11 cellular contexts compared by ENCODE assay signal in genomic region chr19:10878253-10878652, GRCh38. TPM values are rescaled to one million over a fixed set of nuclear protein-coding genes. Genes with fewer than 3 reads are reported as not detected.
DNase-seq lines count a peak whose midpoint lies in the region; ATAC-seq and FAIRE-seq lines count a peak whose summit lies in the region.
"Had no signal": no experiment of that assay in that cellular context is flagged by ENCODE, and none has a peak within 500 bp of the region (broad histone marks: within the 10 kb centered on the region; RNA-seq: fewer than 3 reads in every experiment).

No MANE protein-coding gene starts in this region.

- H4K8ac ChIP-seq in mesenchymal stem cell (ENCODE audit: low read length): no peak overlapping the region

- FAIRE-seq in GM19239 (lab: Jason Lieb, UNC): peak; percentile 58

- H3K18ac ChIP-seq in mesenchymal stem cell (ENCODE audit: low read depth in 1 of 2, low read length in 2 of 2): no peak overlapping the region

- H3K23ac ChIP-seq in mesenchymal stem cell (ENCODE audit: low read length in 2 of 2): no peak overlapping the region

- peaks cover 30% of the 10 kb centered on the region for H3K4me1 Mint-ChIP-seq in activated CD4-positive, alpha-beta memory T cell treated with anti-CD3 and anti-CD28 coated beads for 36 hours (ENCODE audit: low read depth)

- H3K36me3 Mint-ChIP-seq in activated CD4-positive, alpha-beta memory T cell treated with anti-CD3 and anti-CD28 coated beads for 36 hours: peaks cover 9% of the 10 kb centered on the region

- H3K4me3 ChIP-seq in BLaER1 treated with 17β-estradiol and CSF1 and Interleukin-3, amounts not matched to agents 10 nM and 100 nM: peak overlapping the region in 5 of 10 experiments; percentile 4 to 17 (median 13); a peak in 5 of 20 replicates
- H3K4me3 ChIP-seq in mesenchymal stem cell (ENCODE audit: insufficient read depth in 1 of 2, low read depth in 1 of 2, low read length in 2 of 2): no peak overlapping the region
- H3K4me3 ChIP-seq: SJSA1 had no signal

- no peak overlapping the region for H3K4me3 Mint-ChIP-seq in activated CD4-positive, alpha-beta memory T cell treated with anti-CD3 and anti-CD28 coated beads for 36 hours

- peak overlapping the region; percentile 81 for H3K27ac Mint-ChIP-seq in activated CD4-positive, alpha-beta memory T cell treated with anti-CD3 and anti-CD28 coated beads for 36 hours

- H3K79me1 ChIP-seq in mesenchymal stem cell (replicated peaks; ENCODE audit: low read length, poor library complexity, severe bottlenecking): peaks cover 45% of the 10 kb centered on the region

- no peak overlapping the region for H3K14ac ChIP-seq in mesenchymal stem cell (ENCODE audit: low read length in 2 of 2)

- ATAC-seq in HG03469 (IDR thresholded peaks at IDR 0.05; ENCODE audit: unreplicated experiment) (no peak), HG03521 (IDR thresholded peaks at IDR 0.05; ENCODE audit: unreplicated experiment) (no peak)

- peaks cover 44 to 100% (median 80%) of the 10 kb centered on the region in 11 experiments for H4K20me1 ChIP-seq in BLaER1 treated with 17β-estradiol and CSF1 and Interleukin-3, amounts not matched to agents 10 nM and 100 nM

- DNase-seq in GM19239 (ENCODE audit: insufficient read length, low spot score) (no peak), mesenchymal stem cell (no peak), posterior vena cava (ENCODE audit: low spot score) (no peak), NCI-H1436 (lab: John Stamatoyannopoulos, UW) (no peak)
- DNase-seq in activated CD4-positive, alpha-beta memory T cell treated with anti-CD3 and anti-CD28 coated beads for 36 hours: no peak
- DNase-seq: central memory CD4-positive, alpha-beta T cell; foreskin melanocyte had no signal

- H4K91ac ChIP-seq in mesenchymal stem cell (ENCODE audit: low read length): no peak overlapping the region

- no peak overlapping the region for H2AK5ac ChIP-seq in mesenchymal stem cell (ENCODE audit: low read length, severe bottlenecking)

- peak overlapping the region; percentile 40 to 96 (median 67); a peak in 21 of 22 replicates for H3K9ac ChIP-seq in BLaER1 treated with 17β-estradiol and CSF1 and Interleukin-3, amounts not matched to agents 10 nM and 100 nM
- peak overlapping the region; percentile 35 for H3K9ac ChIP-seq in mesenchymal stem cell (ENCODE audit: low read length)

- intact Hi-C loops in activated CD4-positive, alpha-beta memory T cell treated with anti-CD3 and anti-CD28 coated beads for 36 hours (cut with micrococcal nuclease): loop anchor here (2.0 kb wide), 1 partner anchor 51 kb away; the partner anchor contains the start of genes TIMM29 and YIPF2
- intact Hi-C loops in posterior vena cava (cut with DNase I): no loop called here

- no peak overlapping the region for H2BK15ac ChIP-seq in mesenchymal stem cell (ENCODE audit: low read depth, poor library complexity, severe bottlenecking)

- H3K27ac ChIP-seq in BLaER1 treated with 17β-estradiol and CSF1 and Interleukin-3, amounts not matched to agents 10 nM and 100 nM: peak overlapping the region; percentile 51 to 84 (median 72)
- H3K27ac ChIP-seq in mesenchymal stem cell (ENCODE audit: low read length, poor library complexity, severe bottlenecking): no peak overlapping the region
- H3K27ac ChIP-seq: SJSA1 had no signal

- no peak overlapping the region for H2BK5ac ChIP-seq in mesenchymal stem cell (ENCODE audit: low read depth, low read length, poor library complexity, severe bottlenecking)

- CTCF ChIA-PET in activated CD4-positive, alpha-beta memory T cell treated with anti-CD3 and anti-CD28 coated beads for 36 hours (lab: Charles Lee): interaction anchor here (1.3 to 2.7 kb wide), 3 partner anchors 14 to 58 kb away, joined by 3 to 16 read pairs (median 4); no protein-coding TSS in a partner anchor

- H3K4ac ChIP-seq in mesenchymal stem cell (ENCODE audit: low read depth in 1 of 2, low read length in 2 of 2): no peak overlapping the region

- WGBS in mesenchymal stem cell: 88% methylated on average over 3 of the region's 3 CpGs

- H3K9me3 ChIP-seq in BLaER1 treated with 17β-estradiol and CSF1 and Interleukin-3, amounts not matched to agents 10 nM and 100 nM (replicated peaks in 1 of 11): no peaks in the 10 kb centered on the region
- no peaks in the 10 kb centered on the region for H3K9me3 ChIP-seq in mesenchymal stem cell (ENCODE audit: control insufficient read depth, low read length)
- H3K9me3 ChIP-seq: SJSA1 had no signal

- no peaks in the 10 kb centered on the region for H3K27me3 ChIP-seq in BLaER1 treated with 17β-estradiol and CSF1 and Interleukin-3, amounts not matched to agents 10 nM and 100 nM
- H3K27me3 ChIP-seq in mesenchymal stem cell (ENCODE audit: control insufficient read depth in 1 of 2, insufficient read depth in 1 of 2, low read length in 2 of 2): no peaks in the 10 kb centered on the region
- H3K27me3 ChIP-seq: SJSA1 had no signal

- no peaks in the 10 kb centered on the region for H3K9me3 Mint-ChIP-seq in activated CD4-positive, alpha-beta memory T cell treated with anti-CD3 and anti-CD28 coated beads for 36 hours

- no peaks in the 10 kb centered on the region for H3K27me3 Mint-ChIP-seq in activated CD4-positive, alpha-beta memory T cell treated with anti-CD3 and anti-CD28 coated beads for 36 hours

- H3K4me2 ChIP-seq in BLaER1 treated with 17β-estradiol and CSF1 and Interleukin-3, amounts not matched to agents 10 nM and 100 nM: peak overlapping the region; percentile 56 to 97 (median 77)
- H3K4me2 ChIP-seq in mesenchymal stem cell (ENCODE audit: low read length, poor library complexity, severe bottlenecking): no peak overlapping the region

- peaks cover 17 to 49% (median 27%) of the 10 kb centered on the region in 11 experiments; a peak in 19 of 22 replicates for H3K36me3 ChIP-seq in BLaER1 treated with 17β-estradiol and CSF1 and Interleukin-3, amounts not matched to agents 10 nM and 100 nM
- peaks cover 0 to 13% of the 10 kb centered on the region in 2 experiments for H3K36me3 ChIP-seq in mesenchymal stem cell (ENCODE audit: control insufficient read depth in 1 of 2, insufficient read depth in 2 of 2, low read depth in 1 of 2, low read length in 2 of 2)

- H2BK12ac ChIP-seq in mesenchymal stem cell (ENCODE audit: low read length in 2 of 2): no peak overlapping the region

- H2BK120ac ChIP-seq in mesenchymal stem cell (ENCODE audit: low read depth, low read length): no peak overlapping the region

- no peak overlapping the region for H2AFZ ChIP-seq in mesenchymal stem cell (ENCODE audit: low read depth, low read length)

- POLR2A ChIA-PET in activated CD4-positive, alpha-beta memory T cell treated with anti-CD3 and anti-CD28 coated beads for 36 hours (lab: Charles Lee): no interaction called here

- H3K4me1 ChIP-seq in BLaER1 treated with 17β-estradiol and CSF1 and Interleukin-3, amounts not matched to agents 10 nM and 100 nM: peaks cover 83 to 91% (median 89%) of the 10 kb centered on the region in 10 experiments
- peaks cover 27% of the 10 kb centered on the region for H3K4me1 ChIP-seq in mesenchymal stem cell (ENCODE audit: control insufficient read depth, insufficient read depth, low read depth, low read length)
- H3K4me1 ChIP-seq: SJSA1 had no signal

RNA-seq across cellular contexts. Expression of gene CARM1, which starts 6.9 kb away (rescaled TPM):
- 10 to 100 TPM; 75.0 to 78.3 TPM for total RNA-seq in activated CD4-positive, alpha-beta memory T cell treated with anti-CD3 and anti-CD28 coated beads for 36 hours
- 83.5 TPM for polyA plus RNA-seq in mesenchymal stem cell (2013, experiment 1 of 2)
- polyA plus RNA-seq in mesenchymal stem cell (2013, experiment 2 of 2): 82.1 TPM
- 10 to 100 TPM; 35.1 to 42.1 TPM for total RNA-seq in posterior vena cava

RNA-seq across cellular contexts. Expression of gene C19orf38, which starts 30.0 kb away (rescaled TPM):
- total RNA-seq in activated CD4-positive, alpha-beta memory T cell treated with anti-CD3 and anti-CD28 coated beads for 36 hours: 1 to 10 TPM; 1.4 to 1.7 TPM
- not detected for polyA plus RNA-seq in mesenchymal stem cell (2013, experiment 1 of 2)
- polyA plus RNA-seq in mesenchymal stem cell (2013, experiment 2 of 2): not detected
- 1 to 10 TPM; 2.0 to 2.3 TPM for total RNA-seq in posterior vena cava
- total RNA-seq: SJSA1 had no signal

RNA-seq across cellular contexts. Expression of gene TMED1, which starts 42.2 kb away (rescaled TPM):
- total RNA-seq in activated CD4-positive, alpha-beta memory T cell treated with anti-CD3 and anti-CD28 coated beads for 36 hours: 10 to 100 TPM; 18.8 to 19.1 TPM
- 28.5 TPM for polyA plus RNA-seq in mesenchymal stem cell (2013, experiment 1 of 2)
- 29.7 TPM for polyA plus RNA-seq in mesenchymal stem cell (2013, experiment 2 of 2)
- total RNA-seq in posterior vena cava: 10 to 100 TPM; 15.4 to 17.9 TPM

RNA-seq across cellular contexts. Expression of gene YIPF2, which starts 50.2 kb away (rescaled TPM):
- 10 to 100 TPM; 25.6 to 28.4 TPM for total RNA-seq in activated CD4-positive, alpha-beta memory T cell treated with anti-CD3 and anti-CD28 coated beads for 36 hours
- 51.4 TPM for polyA plus RNA-seq in mesenchymal stem cell (2013, experiment 1 of 2)
- polyA plus RNA-seq in mesenchymal stem cell (2013, experiment 2 of 2): 51.4 TPM
- total RNA-seq in posterior vena cava: 10 to 100 TPM; 36.0 to 40.0 TPM

RNA-seq across cellular contexts. Expression of gene TIMM29, which starts 50.4 kb away (rescaled TPM):
- total RNA-seq in activated CD4-positive, alpha-beta memory T cell treated with anti-CD3 and anti-CD28 coated beads for 36 hours: 10 to 100 TPM; 15.6 to 16.4 TPM
- polyA plus RNA-seq in mesenchymal stem cell (2013, experiment 1 of 2): 20.0 TPM
- 22.7 TPM for polyA plus RNA-seq in mesenchymal stem cell (2013, experiment 2 of 2)
- 10 to 100 TPM in 1 of 2 donors, 1 to 10 TPM in 1; 9.4 to 11.6 TPM for total RNA-seq in posterior vena cava
